ENCODE assay signal across 1 cellular context in the genomic region with DNA sequence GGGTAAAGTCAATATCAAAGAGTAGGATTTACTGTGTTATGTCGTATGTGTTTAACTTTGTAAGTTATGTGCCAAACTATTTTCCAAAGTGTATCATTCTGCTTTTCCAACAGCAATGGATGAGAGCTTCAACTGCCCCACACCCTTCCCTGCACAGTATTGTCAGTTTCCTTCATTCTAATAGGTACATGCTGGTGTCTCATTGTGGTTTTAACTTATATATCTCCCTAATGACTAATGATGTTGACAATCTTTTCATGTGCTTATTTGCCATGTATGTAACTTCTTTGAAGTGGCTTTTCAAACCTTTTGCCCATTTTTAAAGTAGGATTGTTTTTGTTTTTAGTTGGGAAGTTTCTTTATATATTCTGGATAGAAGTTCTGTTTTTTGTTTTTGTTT.
A peak's percentile ranks its signal among the peaks of the same experiment; 100 is the strongest.
TF ChIP-seq lines count a peak whose summit lies in the region.

No MANE protein-coding gene starts in this region.

TF ChIP-seq in HepG2, 621 proteins besides CTCF, POLR2A, EP300 and RAD21:
- TF ChIP-seq CREB1 (IDR thresholded peaks at IDR 0.05) (no peak), CREB1 (CRISPR knock-in tag; IDR thresholded peaks at IDR 0.05) (0 out of 2 replicates have a peak, but pooled peaks have one; percentile 17), ZBTB8A (CRISPR knock-in tag; IDR thresholded peaks at IDR 0.05; ENCODE audit: borderline replicate concordance, low read depth) (no peak), ZFP1 (CRISPR knock-in tag; IDR thresholded peaks at IDR 0.05) (peak; percentile 34; the same call in 1 of the 2 replicates)
